In the genomic region with DNA sequence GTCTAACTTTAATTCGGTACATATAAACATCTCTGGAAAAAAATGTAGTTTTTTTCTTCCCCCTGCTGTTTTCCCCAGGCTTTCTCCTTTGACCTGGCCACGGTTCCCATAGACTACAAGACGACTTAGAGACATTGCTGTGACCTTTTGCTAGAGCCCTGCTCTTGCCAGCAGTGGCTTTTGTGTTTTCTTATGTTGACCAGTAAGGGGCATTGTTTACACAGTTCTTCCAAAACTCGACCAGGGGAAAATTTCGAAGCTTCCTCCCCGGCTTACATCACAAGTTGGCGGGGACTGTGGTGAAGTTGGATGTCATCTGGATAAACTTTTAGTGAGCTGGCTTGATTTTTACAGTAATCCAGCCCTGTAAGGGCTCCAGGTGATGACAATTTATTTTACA, we compare ENCODE assay signal across 17 cellular contexts. TPM values are rescaled to one million over a fixed set of nuclear protein-coding genes. Genes with fewer than 3 reads are reported as not detected.
DNase-seq lines count a peak whose midpoint lies in the region; ATAC-seq, FAIRE-seq and TF ChIP-seq lines count a peak whose summit lies in the region.
"Had no signal": no experiment of that assay in that cellular context is flagged by ENCODE, and none has a peak within 500 bp of the region (broad histone marks: within the 10 kb centered on the region; RNA-seq: fewer than 3 reads in every experiment).

No MANE protein-coding gene starts in this region.

- TF ChIP-seq EP300 in sigmoid colon (IDR thresholded peaks at IDR 0.05): no peak

- FAIRE-seq in GM19239 (lab: Jason Lieb, UNC): peak; percentile 31
- FAIRE-seq: islet of Langerhans had no signal

- peaks cover 26% of the 10 kb centered on the region for H3K4me1 ChIP-seq in PC-3 (ENCODE audit: insufficient read depth, low read length)
- no peaks in the 10 kb centered on the region for H3K4me1 ChIP-seq in sigmoid colon
- H3K4me1 ChIP-seq: gastrocnemius medialis had no signal

- H3K79me2 ChIP-seq in PC-3 (ENCODE audit: low read length): no peaks in the 10 kb centered on the region

- H3K9me3 ChIP-seq in PC-3 (ENCODE audit: low read length) (no peaks in the 10 kb centered on the region), sigmoid colon (no peaks in the 10 kb centered on the region)
- H3K9me3 ChIP-seq: gastrocnemius medialis had no signal

- no peak for TF ChIP-seq POLR2A in sigmoid colon (IDR thresholded peaks at IDR 0.05)

- peak; percentile 18 for DNase-seq in Ammon's horn (ENCODE audit: low spot score)
- DNase-seq in GM19239 (ENCODE audit: insufficient read length, low spot score): no peak
- peak; percentile 34 for DNase-seq in PC-3
- DNase-seq in fibroblast of peridontal ligament (ENCODE audit: extremely low read depth): peak; percentile 0
- no peak for DNase-seq in sigmoid colon
- no peak for DNase-seq in activated T-helper 2 cell treated with anti-CD3 and anti-CD28 coated beads, Interferon-gamma antibody, Interleukin-2, Interleukin-4, amounts not matched to agents 10 μg/mL and 5 μg/mL and 100 μg/mL, durations not matched to agents 14 hours and 24 hours and 36 hours (ENCODE audit: low spot score)
- no peak for DNase-seq in HuH-7.5 (ENCODE audit: low spot score)
- DNase-seq: activated CD4-positive, alpha-beta T cell treated with anti-CD3 and anti-CD28 coated beads for 4 hours; activated T-cell treated with anti-CD3 and anti-CD28 coated beads, Interleukin-2, amount 50 U/mL, for 24 hours; cortex of kidney; DMS153; gastrocnemius medialis; NCI-H2081 treated with DMSO at 0.1 percent for 48 hours had no signal

- CTCF ChIA-PET in PC-3 (lab: Charles Lee): interaction anchor here (0.6 kb wide), 1 partner anchor 150 kb away, joined by 4 read pairs; no protein-coding TSS in a partner anchor

- peak overlapping the region; percentile 30; the same call in 1 of the 2 replicates for H3K4me2 ChIP-seq in PC-3 (ENCODE audit: low read length)

- H3K27me3 ChIP-seq in PC-3 (ENCODE audit: low read length) (no peaks in the 10 kb centered on the region), sigmoid colon (no peaks in the 10 kb centered on the region)
- H3K27me3 ChIP-seq: gastrocnemius medialis had no signal

- peaks cover 6% of the 10 kb centered on the region for H3K4me1 Mint-ChIP-seq in activated T-helper 2 cell treated with anti-CD3 and anti-CD28 coated beads, Interferon-gamma antibody, Interleukin-2, Interleukin-4, amounts not matched to agents 10 μg/mL and 5 μg/mL and 100 μg/mL, durations not matched to agents 14 hours and 24 hours and 36 hours (ENCODE audit: low read depth)
- H3K4me1 Mint-ChIP-seq: IgD-negative memory B cell had no signal

- no peak overlapping the region for H3K4me3 Mint-ChIP-seq in activated T-helper 2 cell treated with anti-CD3 and anti-CD28 coated beads, Interferon-gamma antibody, Interleukin-2, Interleukin-4, amounts not matched to agents 10 μg/mL and 5 μg/mL and 100 μg/mL, durations not matched to agents 14 hours and 24 hours and 36 hours (ENCODE audit: low read depth)
- H3K4me3 Mint-ChIP-seq: activated T-cell treated with anti-CD3 and anti-CD28 coated beads, Interleukin-2, amount 50 U/mL, for 24 hours; IgD-negative memory B cell; stimulated activated naive CD8-positive, alpha-beta T cell treated with anti-CD3 and anti-CD28 coated beads, Interleukin-15, Interleukin-2, amounts not matched to agents 100 ng/mL and 50 ng/mL, for 24 hours had no signal

- H3K36me3 ChIP-seq in PC-3 (ENCODE audit: low read depth, low read length): no peaks in the 10 kb centered on the region
- no peaks in the 10 kb centered on the region for H3K36me3 ChIP-seq in sigmoid colon
- H3K36me3 ChIP-seq: gastrocnemius medialis had no signal

- H3K4me3 ChIP-seq in PC-3 (ENCODE audit: low read length) (no peak overlapping the region), sigmoid colon (no peak overlapping the region)
- H3K4me3 ChIP-seq: gastrocnemius medialis had no signal

- H4K20me1 ChIP-seq in PC-3 (ENCODE audit: low read length): no peaks in the 10 kb centered on the region

- no peaks in the 10 kb centered on the region for H3K9me2 ChIP-seq in PC-3 (replicated peaks; ENCODE audit: low read length)

- no TSS peak for BruUV-seq in PC-3 (replicated peaks; lab: Mats Ljungman, UMichigan)

- no peak overlapping the region for H3K27ac Mint-ChIP-seq in activated T-helper 2 cell treated with anti-CD3 and anti-CD28 coated beads, Interferon-gamma antibody, Interleukin-2, Interleukin-4, amounts not matched to agents 10 μg/mL and 5 μg/mL and 100 μg/mL, durations not matched to agents 14 hours and 24 hours and 36 hours
- H3K27ac Mint-ChIP-seq: activated T-cell treated with anti-CD3 and anti-CD28 coated beads, Interleukin-2, amount 50 U/mL, for 24 hours; IgD-negative memory B cell; stimulated activated naive CD8-positive, alpha-beta T cell treated with anti-CD3 and anti-CD28 coated beads, Interleukin-15, Interleukin-2, amounts not matched to agents 100 ng/mL and 50 ng/mL, for 24 hours had no signal

- peaks cover 18% of the 10 kb centered on the region for H3K27me3 Mint-ChIP-seq in activated T-helper 2 cell treated with anti-CD3 and anti-CD28 coated beads, Interferon-gamma antibody, Interleukin-2, Interleukin-4, amounts not matched to agents 10 μg/mL and 5 μg/mL and 100 μg/mL, durations not matched to agents 14 hours and 24 hours and 36 hours (ENCODE audit: low read depth)

- no peak overlapping the region for H3K9ac ChIP-seq in PC-3 (ENCODE audit: low read length)

- TF ChIP-seq CTCF in PC-3 (conservative IDR thresholded peaks at IDR 0.05; ENCODE audit: low read depth, low read length): peak; percentile 33; the same call in 1 of the 2 replicates
- no peak for TF ChIP-seq CTCF in sigmoid colon (IDR thresholded peaks at IDR 0.05)

- intact Hi-C loops in PC-3 (cut with micrococcal nuclease) (no loop called here), sigmoid colon (cut with DNase I) (no loop called here)
- intact Hi-C loops in activated T-helper 2 cell treated with anti-CD3 and anti-CD28 coated beads, Interferon-gamma antibody, Interleukin-2, Interleukin-4, amounts not matched to agents 10 μg/mL and 5 μg/mL and 100 μg/mL, durations not matched to agents 14 hours and 24 hours and 36 hours (cut with micrococcal nuclease): no loop called here

- H3K36me3 Mint-ChIP-seq in activated T-helper 2 cell treated with anti-CD3 and anti-CD28 coated beads, Interferon-gamma antibody, Interleukin-2, Interleukin-4, amounts not matched to agents 10 μg/mL and 5 μg/mL and 100 μg/mL, durations not matched to agents 14 hours and 24 hours and 36 hours (ENCODE audit: low read depth): no peaks in the 10 kb centered on the region
- H3K36me3 Mint-ChIP-seq: IgD-negative memory B cell had no signal

- H2AFZ ChIP-seq in PC-3 (ENCODE audit: low read length): 0 out of 2 replicates have a peak overlapping the region, but pooled peaks have one; percentile 23

- no peaks in the 10 kb centered on the region for H3F3A ChIP-seq in PC-3 (ENCODE audit: low read length, unreplicated experiment)

- POLR2A ChIA-PET in PC-3 (lab: Charles Lee; ENCODE audit: unreplicated experiment): no interaction called here

- no peak overlapping the region for H3K27ac ChIP-seq in PC-3 (ENCODE audit: low read length)
- H3K27ac ChIP-seq in sigmoid colon: no peak overlapping the region
- H3K27ac ChIP-seq: gastrocnemius medialis had no signal

- ATAC-seq in PC-3 (no peak), GM18870 (IDR thresholded peaks at IDR 0.05; ENCODE audit: unreplicated experiment) (no peak)
- ATAC-seq: gastrocnemius medialis had no signal

- no peaks in the 10 kb centered on the region for H3K9me3 Mint-ChIP-seq in activated T-helper 2 cell treated with anti-CD3 and anti-CD28 coated beads, Interferon-gamma antibody, Interleukin-2, Interleukin-4, amounts not matched to agents 10 μg/mL and 5 μg/mL and 100 μg/mL, durations not matched to agents 14 hours and 24 hours and 36 hours
- H3K9me3 Mint-ChIP-seq: activated T-cell treated with anti-CD3 and anti-CD28 coated beads, Interleukin-2, amount 50 U/mL, for 24 hours; IgD-negative memory B cell; stimulated activated naive CD8-positive, alpha-beta T cell treated with anti-CD3 and anti-CD28 coated beads, Interleukin-15, Interleukin-2, amounts not matched to agents 100 ng/mL and 50 ng/mL, for 24 hours had no signal

- 45 to 53% methylated on average over 7 of the region's 7 CpGs for WGBS in sigmoid colon, 2 donors

RNA-seq across cellular contexts. Expression of a gene that starts 9.3 kb away (rescaled TPM):
- total RNA-seq in PC-3 (2014; rRNA removed) (0.23 and 0.33 TPM in 2 replicates), sigmoid colon (1 to 10 TPM in 1 of 4 donors, under 1 TPM in 2, not detected in 1; 0.27 to 1.4 (median 0.82) TPM)
- under 1 TPM in 1 of 3 donors, not detected in 2; 0.07 TPM for polyA plus RNA-seq in sigmoid colon
- 0.14 TPM in 1 of 2 replicates, not detected in the other for total RNA-seq in activated T-helper 2 cell treated with anti-CD3 and anti-CD28 coated beads, Interferon-gamma antibody, Interleukin-2, Interleukin-4, amounts not matched to agents 10 μg/mL and 5 μg/mL and 100 μg/mL, durations not matched to agents 14 hours and 24 hours and 36 hours
- polyA plus RNA-seq: IgD-negative memory B cell had no signal

Comparison
In these comparisons a context has a peak if more than half of its experiments do, and no peak if none do; other contexts are left out.
1. DNase-seq: peak in Ammon's horn (single experiment), PC-3 (single experiment) and fibroblast of peridontal ligament (single experiment); none in GM19239 (single experiment), sigmoid colon (single experiment), activated T-helper 2 cell treated with anti-CD3 and anti-CD28 coated beads, Interferon-gamma antibody, Interleukin-2, Interleukin-4, amounts not matched to agents 10 μg/mL and 5 μg/mL and 100 μg/mL, durations not matched to agents 14 hours and 24 hours and 36 hours (single experiment) and HuH-7.5 (single experiment).